Comparison of ENCODE assay signal across 8 cellular contexts in the genomic region with DNA sequence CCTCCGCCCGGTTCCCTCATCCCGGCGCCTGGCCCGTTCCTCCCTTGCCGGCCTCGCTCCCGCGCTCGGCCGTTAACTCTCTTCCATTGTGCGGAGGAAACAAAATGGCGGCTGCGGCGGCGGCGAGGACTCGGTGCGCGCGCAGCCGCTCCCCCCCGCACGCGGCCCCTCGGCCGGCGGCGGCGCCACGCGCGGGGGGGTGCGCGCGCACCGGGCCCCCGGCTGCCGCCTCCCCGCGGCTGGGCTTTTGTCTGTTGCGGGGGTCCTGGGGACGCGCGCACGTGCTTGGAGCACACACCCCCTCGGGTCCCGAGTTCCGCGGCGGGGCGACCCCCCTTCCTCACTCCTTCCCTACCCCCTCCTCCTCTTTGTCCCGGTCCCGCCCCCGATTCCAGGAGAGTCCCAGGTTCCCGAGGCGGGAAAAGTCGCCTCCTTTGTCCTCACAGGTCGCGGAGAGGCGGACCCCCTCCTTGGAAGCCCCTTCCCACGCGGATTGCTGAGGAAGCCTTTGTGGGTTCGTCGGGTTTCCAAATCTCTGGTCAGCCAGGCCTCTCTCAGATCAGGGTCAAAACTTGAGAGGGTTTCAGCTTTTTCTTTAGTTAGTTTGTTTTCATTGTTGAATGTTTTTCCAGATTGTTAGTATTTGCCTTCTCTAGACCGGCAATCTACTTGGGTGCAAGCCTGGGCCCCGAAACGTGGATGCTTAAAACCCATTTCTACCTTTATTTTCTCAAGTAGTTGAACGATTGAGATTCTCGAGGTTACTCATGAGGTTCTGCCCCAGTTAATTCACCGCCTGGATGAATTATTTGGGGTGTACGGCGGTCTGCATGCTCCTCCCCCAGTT. TPM values are rescaled to one million over a fixed set of nuclear protein-coding genes. Genes with fewer than 3 reads are reported as not detected.
DNase-seq lines count a peak whose midpoint lies in the region; ATAC-seq and TF ChIP-seq lines count a peak whose summit lies in the region.

No MANE protein-coding gene starts in this region.

- TF ChIP-seq POLR2A in right lobe of liver (IDR thresholded peaks at IDR 0.05): no peak

- H3K4me1 Mint-ChIP-seq in WTC11: peaks cover 30% of the 10 kb centered on the region
- peaks cover 38% of the 10 kb centered on the region for H3K4me1 Mint-ChIP-seq in dendritic cell treated with granulocyte-macrophage colony-stimulating factor and Interleukin-4, amounts not matched to agents 40 ng/mL and 50 ng/mL, for 4 days (ENCODE audit: low read depth)

- H3K4me1 ChIP-seq in right lobe of liver: peaks cover 0 to 24% (median 7%) of the 10 kb centered on the region in 4 donors

- DNase-seq in Daoy (ENCODE audit: low read depth) (peak; percentile 57), H7 (peak; percentile 99), NCI-H1092 (lab: John Stamatoyannopoulos, UW) (peak; percentile 75), WTC11 (ENCODE audit: low spot score) (peak; percentile 87), right lobe of liver (peak; percentile 57 to 66 (median 58)), NCI-H226 (no peak)
- DNase-seq in stimulated activated CD4-positive, alpha-beta T cell treated with anti-CD3 and anti-CD28 coated beads, TNF-alpha, amount 100 ng/mL, for 4 hours (ENCODE audit: low read depth in 3 of 3): peak in 2 of 3 experiments; percentile 34 to 56

- H3K9me3 ChIP-seq in right lobe of liver: no peaks in the 10 kb centered on the region

- no peaks in the 10 kb centered on the region for H3K9me3 Mint-ChIP-seq in WTC11
- H3K9me3 Mint-ChIP-seq in dendritic cell treated with granulocyte-macrophage colony-stimulating factor and Interleukin-4, amounts not matched to agents 40 ng/mL and 50 ng/mL, for 4 days: no peaks in the 10 kb centered on the region

- TF ChIP-seq CTCF in WTC11 (IDR thresholded peaks at IDR 0.05) (no peak), right lobe of liver (IDR thresholded peaks at IDR 0.05) (no peak)

- H3K4me3 ChIP-seq in H7 (ENCODE audit: insufficient read depth, low read depth, low read length) (peak overlapping the region; percentile 97), right lobe of liver (peak overlapping the region; percentile 93 to 97 (median 95))

- H3K36me3 ChIP-seq in H7 (replicated peaks; ENCODE audit: control insufficient read depth, insufficient read depth, low read length) (peaks cover 9% of the 10 kb centered on the region), right lobe of liver (no peaks in the 10 kb centered on the region)

- intact Hi-C loops in dendritic cell treated with granulocyte-macrophage colony-stimulating factor and Interleukin-4, amounts not matched to agents 40 ng/mL and 50 ng/mL, for 4 days (cut with micrococcal nuclease): loop anchor here (5.0 kb wide), 1 partner anchor 42 kb away; no protein-coding TSS in a partner anchor
- intact Hi-C loops in right lobe of liver (cut with DNase I): no loop called here

- ATAC-seq in WTC11: peak; percentile 34
- ATAC-seq in right lobe of liver: peak in 1 of 4 donors; percentile 3

- no peaks in the 10 kb centered on the region for H3K27me3 ChIP-seq in H7 (ENCODE audit: control insufficient read depth, insufficient read depth, low read length)
- no peaks in the 10 kb centered on the region for H3K27me3 ChIP-seq in right lobe of liver

- CTCF ChIA-PET in WTC11 (lab: Charles Lee): interaction anchor here (1.2 kb wide), 1 partner anchor 74 kb away, joined by 3 read pairs; no protein-coding TSS in a partner anchor

- peaks cover 35% of the 10 kb centered on the region for H3K36me3 Mint-ChIP-seq in WTC11
- peaks cover 58% of the 10 kb centered on the region for H3K36me3 Mint-ChIP-seq in dendritic cell treated with granulocyte-macrophage colony-stimulating factor and Interleukin-4, amounts not matched to agents 40 ng/mL and 50 ng/mL, for 4 days (ENCODE audit: low read depth)

- peak overlapping the region; percentile 89 to 95 (median 92) for H3K27ac ChIP-seq in right lobe of liver

- H3K4me3 Mint-ChIP-seq in WTC11: peak overlapping the region; percentile 96
- H3K4me3 Mint-ChIP-seq in dendritic cell treated with granulocyte-macrophage colony-stimulating factor and Interleukin-4, amounts not matched to agents 40 ng/mL and 50 ng/mL, for 4 days: peak overlapping the region; percentile 86

- H3K27ac Mint-ChIP-seq in WTC11: peak overlapping the region; percentile 99
- peak overlapping the region; percentile 97 for H3K27ac Mint-ChIP-seq in dendritic cell treated with granulocyte-macrophage colony-stimulating factor and Interleukin-4, amounts not matched to agents 40 ng/mL and 50 ng/mL, for 4 days

- H3K27me3 Mint-ChIP-seq in WTC11 (ENCODE audit: low read depth): no peaks in the 10 kb centered on the region
- no peaks in the 10 kb centered on the region for H3K27me3 Mint-ChIP-seq in dendritic cell treated with granulocyte-macrophage colony-stimulating factor and Interleukin-4, amounts not matched to agents 40 ng/mL and 50 ng/mL, for 4 days

- under 1% methylated on average over 29 of the region's 73 CpGs for WGBS in right lobe of liver (ENCODE audit: insufficient coverage, low coverage, low lambda C conversion rate, missing lambda C conversion rate)

- POLR2A ChIA-PET in WTC11 (lab: Charles Lee): no interaction called here

TF ChIP-seq in WTC11, 78 proteins besides CTCF, POLR2A, EP300 and RAD21 (continues in another document):
- TF ChIP-seq, protein P1, sequence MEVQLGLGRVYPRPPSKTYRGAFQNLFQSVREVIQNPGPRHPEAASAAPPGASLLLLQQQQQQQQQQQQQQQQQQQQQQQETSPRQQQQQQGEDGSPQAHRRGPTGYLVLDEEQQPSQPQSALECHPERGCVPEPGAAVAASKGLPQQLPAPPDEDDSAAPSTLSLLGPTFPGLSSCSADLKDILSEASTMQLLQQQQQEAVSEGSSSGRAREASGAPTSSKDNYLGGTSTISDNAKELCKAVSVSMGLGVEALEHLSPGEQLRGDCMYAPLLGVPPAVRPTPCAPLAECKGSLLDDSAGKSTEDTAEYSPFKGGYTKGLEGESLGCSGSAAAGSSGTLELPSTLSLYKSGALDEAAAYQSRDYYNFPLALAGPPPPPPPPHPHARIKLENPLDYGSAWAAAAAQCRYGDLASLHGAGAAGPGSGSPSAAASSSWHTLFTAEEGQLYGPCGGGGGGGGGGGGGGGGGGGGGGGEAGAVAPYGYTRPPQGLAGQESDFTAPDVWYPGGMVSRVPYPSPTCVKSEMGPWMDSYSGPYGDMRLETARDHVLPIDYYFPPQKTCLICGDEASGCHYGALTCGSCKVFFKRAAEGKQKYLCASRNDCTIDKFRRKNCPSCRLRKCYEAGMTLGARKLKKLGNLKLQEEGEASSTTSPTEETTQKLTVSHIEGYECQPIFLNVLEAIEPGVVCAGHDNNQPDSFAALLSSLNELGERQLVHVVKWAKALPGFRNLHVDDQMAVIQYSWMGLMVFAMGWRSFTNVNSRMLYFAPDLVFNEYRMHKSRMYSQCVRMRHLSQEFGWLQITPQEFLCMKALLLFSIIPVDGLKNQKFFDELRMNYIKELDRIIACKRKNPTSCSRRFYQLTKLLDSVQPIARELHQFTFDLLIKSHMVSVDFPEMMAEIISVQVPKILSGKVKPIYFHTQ (CRISPR knock-in tag; IDR thresholded peaks at IDR 0.05): 0 out of 2 replicates have a peak, but pooled peaks have one; percentile 24
- TF ChIP-seq ZNF317 (CRISPR knock-in tag; IDR thresholded peaks at IDR 0.05; ENCODE audit: borderline replicate concordance, low read depth) (no peak), FOXK1 (CRISPR knock-in tag; IDR thresholded peaks at IDR 0.05) (0 out of 2 replicates have a peak, but pooled peaks have one; percentile 38), SOX15 (CRISPR knock-in tag; IDR thresholded peaks at IDR 0.05) (no peak), TEAD1 (CRISPR knock-in tag; IDR thresholded peaks at IDR 0.05) (no peak), ELF4 (CRISPR knock-in tag; IDR thresholded peaks at IDR 0.05; ENCODE audit: low read depth) (no peak)
- TF ChIP-seq, protein P2, sequence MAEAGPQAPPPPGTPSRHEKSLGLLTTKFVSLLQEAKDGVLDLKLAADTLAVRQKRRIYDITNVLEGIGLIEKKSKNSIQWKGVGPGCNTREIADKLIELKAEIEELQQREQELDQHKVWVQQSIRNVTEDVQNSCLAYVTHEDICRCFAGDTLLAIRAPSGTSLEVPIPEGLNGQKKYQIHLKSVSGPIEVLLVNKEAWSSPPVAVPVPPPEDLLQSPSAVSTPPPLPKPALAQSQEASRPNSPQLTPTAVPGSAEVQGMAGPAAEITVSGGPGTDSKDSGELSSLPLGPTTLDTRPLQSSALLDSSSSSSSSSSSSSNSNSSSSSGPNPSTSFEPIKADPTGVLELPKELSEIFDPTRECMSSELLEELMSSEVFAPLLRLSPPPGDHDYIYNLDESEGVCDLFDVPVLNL (CRISPR knock-in tag; IDR thresholded peaks at IDR 0.05; ENCODE audit: borderline replicate concordance, low read depth): peak; percentile 86
- TF ChIP-seq, protein P3, sequence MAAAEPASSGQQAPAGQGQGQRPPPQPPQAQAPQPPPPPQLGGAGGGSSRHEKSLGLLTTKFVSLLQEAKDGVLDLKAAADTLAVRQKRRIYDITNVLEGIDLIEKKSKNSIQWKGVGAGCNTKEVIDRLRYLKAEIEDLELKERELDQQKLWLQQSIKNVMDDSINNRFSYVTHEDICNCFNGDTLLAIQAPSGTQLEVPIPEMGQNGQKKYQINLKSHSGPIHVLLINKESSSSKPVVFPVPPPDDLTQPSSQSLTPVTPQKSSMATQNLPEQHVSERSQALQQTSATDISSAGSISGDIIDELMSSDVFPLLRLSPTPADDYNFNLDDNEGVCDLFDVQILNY (CRISPR knock-in tag; IDR thresholded peaks at IDR 0.05): peak; percentile 89

RNA-seq across cellular contexts. Expression of a gene that starts 0.7 kb away (rescaled TPM):
- total RNA-seq in Daoy (2014; rRNA removed; shearing (Covaris generic)): 164 and 195 TPM in 2 replicates
- total RNA-seq in H7 (2014; rRNA removed; shearing (Covaris generic)): 354 and 378 TPM in 2 replicates
- total RNA-seq in WTC11 (2021): 626 to 659 TPM (median 656 TPM) in 3 replicates
- total RNA-seq in right lobe of liver: 10 to 100 TPM; 40.0 to 82.3 (median 54.8) TPM

RNA-seq across cellular contexts. Expression of a gene that starts 29.5 kb away (rescaled TPM):
- total RNA-seq in Daoy (2014; rRNA removed; shearing (Covaris generic)): 10.0 and 19.1 TPM in 2 replicates
- 39.4 and 43.0 TPM in 2 replicates for total RNA-seq in H7 (2014; rRNA removed; shearing (Covaris generic))
- total RNA-seq in WTC11 (2021): 102 to 111 TPM (median 109 TPM) in 3 replicates
- total RNA-seq in right lobe of liver: 10 to 100 TPM; 11.7 to 18.5 (median 15.6) TPM

RNA-seq across cellular contexts. Expression of a gene that starts 46.4 kb away (rescaled TPM):
- total RNA-seq in Daoy (2014; rRNA removed; shearing (Covaris generic)): 37.1 and 42.3 TPM in 2 replicates
- total RNA-seq in H7 (2014; rRNA removed; shearing (Covaris generic)): 52.4 and 64.9 TPM in 2 replicates
- 67.6 to 72.6 TPM (median 69.6 TPM) in 3 replicates for total RNA-seq in WTC11 (2021)
- total RNA-seq in right lobe of liver: 10 to 100 TPM; 19.0 to 30.2 (median 26.8) TPM
